Comparison of ENCODE assay signal across 26 cellular contexts in the genomic region with DNA sequence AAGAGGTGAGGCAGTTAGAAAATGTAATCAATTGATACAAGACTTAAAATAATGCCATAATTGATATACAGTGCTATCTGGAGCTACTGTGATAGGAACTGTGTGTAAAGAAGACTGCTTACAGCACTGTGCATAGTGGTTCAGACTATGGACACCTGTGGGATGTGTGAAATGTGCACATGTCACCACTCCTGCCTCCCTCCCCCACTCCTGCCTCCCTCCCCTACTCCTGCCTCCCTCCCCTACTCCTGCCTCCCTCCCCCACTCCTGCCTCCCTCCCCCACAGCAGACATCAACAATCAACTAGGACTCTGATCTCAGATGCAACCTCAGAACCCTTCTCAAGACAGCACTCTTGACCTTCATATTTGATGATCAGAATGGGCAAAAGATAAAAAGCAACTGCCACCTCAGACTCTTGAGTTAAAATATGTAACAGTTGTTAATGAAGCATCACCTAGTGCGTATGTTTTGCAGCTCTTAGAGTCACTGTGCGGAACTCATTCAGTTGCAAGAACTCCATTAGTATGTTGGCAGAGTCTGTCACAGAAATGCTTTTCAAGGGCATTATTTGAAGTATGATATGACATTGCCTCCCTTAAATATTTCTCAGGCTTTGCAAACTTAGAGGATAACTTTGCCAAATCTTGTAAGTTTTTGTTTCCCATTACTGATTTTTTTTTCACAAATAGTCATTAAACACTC.
A peak's percentile ranks its signal among the peaks of the same experiment; 100 is the strongest.
DNase-seq lines count a peak whose midpoint lies in the region; ATAC-seq, FAIRE-seq and TF ChIP-seq lines count a peak whose summit lies in the region.
"Had no signal": no experiment of that assay in that cellular context is flagged by ENCODE, and none has a peak within 500 bp of the region (broad histone marks: within the 10 kb centered on the region; RNA-seq: fewer than 3 reads in every experiment).

No MANE protein-coding gene starts in this region.

- H3K27ac ChIP-seq in CD8-positive, alpha-beta T cell (ENCODE audit: low read depth, low read length), result no peak overlapping the region
- H3K27ac ChIP-seq: BLaER1 had no signal

- peak; percentile 8 for ATAC-seq in stimulated activated memory B cell treated with anti-CD40 and anti-IgM and Interleukin-4, amounts not matched to agents 10 μg/mL and 1 μg/mL and 100 μg/mL, for 72 hours
- no peak for ATAC-seq in CD8-positive, alpha-beta T cell
- ATAC-seq: HCT116 had no signal

- no peaks in the 10 kb centered on the region for H3K27me3 ChIP-seq in CD8-positive, alpha-beta T cell (ENCODE audit: insufficient read depth, low read length)
- H3K27me3 ChIP-seq: BLaER1 had no signal

- CTCF ChIA-PET in CD8-positive, alpha-beta T cell (lab: Charles Lee), result no interaction called here

- no peak for TF ChIP-seq CTCF in glutamatergic neuron (IDR thresholded peaks at IDR 0.05; ENCODE audit: partially characterized antibody, unreplicated experiment)
- TF ChIP-seq CTCF in CD8-positive, alpha-beta T cell (IDR thresholded peaks at IDR 0.05), result no peak

- H3K9me3 Mint-ChIP-seq in stimulated activated memory B cell treated with anti-CD40 and anti-IgM and Interleukin-4, amounts not matched to agents 10 μg/mL and 1 μg/mL and 100 μg/mL, for 72 hours, result no peaks in the 10 kb centered on the region
- H3K9me3 Mint-ChIP-seq in glutamatergic neuron (ENCODE audit: unreplicated experiment), result no peaks in the 10 kb centered on the region
- H3K9me3 Mint-ChIP-seq in CD8-positive, alpha-beta T cell, result no peaks in the 10 kb centered on the region
- H3K9me3 Mint-ChIP-seq: CD4-positive, alpha-beta T cell had no signal

- no peaks in the 10 kb centered on the region for H3K36me3 Mint-ChIP-seq in stimulated activated memory B cell treated with anti-CD40 and anti-IgM and Interleukin-4, amounts not matched to agents 10 μg/mL and 1 μg/mL and 100 μg/mL, for 72 hours
- H3K36me3 Mint-ChIP-seq in glutamatergic neuron (ENCODE audit: unreplicated experiment), result no peaks in the 10 kb centered on the region
- peaks cover 2% of the 10 kb centered on the region for H3K36me3 Mint-ChIP-seq in CD8-positive, alpha-beta T cell

- FAIRE-seq in HTR-8/SVneo (lab: Jason Lieb, UNC), result peak; percentile 67
- FAIRE-seq: GM19239, H1, RCC 7860 had no signal

- H3K27ac Mint-ChIP-seq in stimulated activated memory B cell treated with anti-CD40 and anti-IgM and Interleukin-4, amounts not matched to agents 10 μg/mL and 1 μg/mL and 100 μg/mL, for 72 hours, result no peak overlapping the region
- H3K27ac Mint-ChIP-seq in glutamatergic neuron (ENCODE audit: unreplicated experiment), result no peak overlapping the region
- H3K27ac Mint-ChIP-seq in CD8-positive, alpha-beta T cell, result no peak overlapping the region
- H3K27ac Mint-ChIP-seq: CD4-positive, alpha-beta T cell had no signal

- H3K4me3 ChIP-seq in CD8-positive, alpha-beta T cell (ENCODE audit: low read depth, low read length), result no peak overlapping the region
- H3K4me3 ChIP-seq: BLaER1 had no signal

- intact Hi-C loops in CD8-positive, alpha-beta T cell (cut with DNase I, micrococcal nuclease), result no loop called here

- no peaks in the 10 kb centered on the region for H3K9me3 ChIP-seq in CD8-positive, alpha-beta T cell (ENCODE audit: low read length)
- H3K9me3 ChIP-seq: BLaER1, Caco-2 had no signal

- H3K36me3 ChIP-seq in CD8-positive, alpha-beta T cell (ENCODE audit: insufficient read depth, low read length), result no peaks in the 10 kb centered on the region
- H3K36me3 ChIP-seq: BLaER1 had no signal

- H3K4me1 Mint-ChIP-seq in stimulated activated memory B cell treated with anti-CD40 and anti-IgM and Interleukin-4, amounts not matched to agents 10 μg/mL and 1 μg/mL and 100 μg/mL, for 72 hours, result no peaks in the 10 kb centered on the region
- H3K4me1 Mint-ChIP-seq in glutamatergic neuron (ENCODE audit: low read depth, unreplicated experiment), result peaks cover 2% of the 10 kb centered on the region
- no peaks in the 10 kb centered on the region for H3K4me1 Mint-ChIP-seq in CD8-positive, alpha-beta T cell (ENCODE audit: low read depth)

- no peak overlapping the region for H3K4me3 Mint-ChIP-seq in stimulated activated memory B cell treated with anti-CD40 and anti-IgM and Interleukin-4, amounts not matched to agents 10 μg/mL and 1 μg/mL and 100 μg/mL, for 72 hours
- H3K4me3 Mint-ChIP-seq in glutamatergic neuron (ENCODE audit: unreplicated experiment), result no peak overlapping the region
- H3K4me3 Mint-ChIP-seq in CD8-positive, alpha-beta T cell, result no peak overlapping the region
- H3K4me3 Mint-ChIP-seq: CD4-positive, alpha-beta T cell had no signal

- no peaks in the 10 kb centered on the region for H3K27me3 Mint-ChIP-seq in stimulated activated memory B cell treated with anti-CD40 and anti-IgM and Interleukin-4, amounts not matched to agents 10 μg/mL and 1 μg/mL and 100 μg/mL, for 72 hours
- no peaks in the 10 kb centered on the region for H3K27me3 Mint-ChIP-seq in glutamatergic neuron (ENCODE audit: unreplicated experiment)
- H3K27me3 Mint-ChIP-seq in CD8-positive, alpha-beta T cell (ENCODE audit: low read depth), result no peaks in the 10 kb centered on the region
- H3K27me3 Mint-ChIP-seq: CD4-positive, alpha-beta T cell had no signal

- peak; percentile 100 for DNase-seq in DMS79 treated with DMSO at 0.1 percent for 48 hours (lab: John Stamatoyannopoulos, UW)
- no peak for DNase-seq in HTR-8/SVneo (ENCODE audit: insufficient read length, low spot score)
- peak; percentile 41 for DNase-seq in NCI-H345 (lab: John Stamatoyannopoulos, UW)
- no peak for DNase-seq in NCI-H82 (lab: John Stamatoyannopoulos, UW)
- DNase-seq in glutamatergic neuron, result no peak
- no peak for DNase-seq in CD8-positive, alpha-beta T cell
- DNase-seq: ACHN; Caco-2; CD4-positive, alpha-beta T cell; DMS 273 treated with DMSO at 0.1 percent for 48 hours; EL; GF-D8; IMR-90; Karpas-422; MV-4-11; NCI-H1105 treated with DMSO at 0.1 percent for 48 hours; NCI-H1694; NCI-H446; NCI-H526; OCI-M1 had no signal

- POLR2A ChIA-PET in CD8-positive, alpha-beta T cell (lab: Charles Lee), result no interaction called here

- H3K4me1 ChIP-seq in CD8-positive, alpha-beta T cell (ENCODE audit: insufficient read depth, low read length), result no peaks in the 10 kb centered on the region
- H3K4me1 ChIP-seq: BLaER1, Caco-2 had no signal

Comparison
In these comparisons a context has a peak if more than half of its experiments do, and no peak if none do; other contexts are left out.
1. DNase-seq: peak in DMS79 treated with DMSO at 0.1 percent for 48 hours (single experiment) and NCI-H345 (single experiment); none in HTR-8/SVneo (single experiment), NCI-H82 (single experiment), glutamatergic neuron (single experiment) and CD8-positive, alpha-beta T cell (0 of 7).